Comparison of ENCODE assay signal across 24 cellular contexts in genomic region chr5:143168171-143168681, GRCh38.
DNase-seq lines count a peak whose midpoint lies in the region; FAIRE-seq and TF ChIP-seq lines count a peak whose summit lies in the region.
"Had no signal": no experiment of that assay in that cellular context is flagged by ENCODE, and none has a peak within 500 bp of the region (broad histone marks: within the 10 kb centered on the region; RNA-seq: fewer than 3 reads in every experiment).

No MANE protein-coding gene starts in this region.

- FAIRE-seq in GM12892 (lab: Jason Lieb, UNC) = no peak
- FAIRE-seq: K562, keratinocyte had no signal

- no peaks in the 10 kb centered on the region for H3K9me3 ChIP-seq in iPS-20b (ENCODE audit: insufficient read depth, low read depth, low read length)
- H3K9me3 ChIP-seq: BE2C, suprapubic skin had no signal

- H3K4me3 Mint-ChIP-seq in chondrocyte (ENCODE audit: unreplicated experiment) = no peak overlapping the region
- H3K4me3 Mint-ChIP-seq: activated CD4-positive, alpha-beta memory T cell treated with anti-CD3 and anti-CD28 coated beads for 36 hours; activated naive CD8-positive, alpha-beta T cell treated with anti-CD3 and anti-CD28 coated beads, Interleukin-2, amount 50 U/mL, for 24 hours; natural killer cell; stimulated activated memory B cell treated with anti-CD40 and anti-IgM and Interleukin-4, amounts not matched to agents 10 μg/mL and 1 μg/mL and 100 μg/mL, for 72 hours had no signal

- peak overlapping the region; percentile 14 for H3K27ac ChIP-seq in iPS-20b (ENCODE audit: low read length)
- H3K27ac ChIP-seq: 22Rv1, suprapubic skin had no signal

- no peaks in the 10 kb centered on the region for H3K27me3 ChIP-seq in iPS-20b (ENCODE audit: insufficient read depth, low read length)
- H3K27me3 ChIP-seq: BE2C, suprapubic skin had no signal

- H3K27me3 Mint-ChIP-seq in chondrocyte (ENCODE audit: low read depth) = no peaks in the 10 kb centered on the region
- H3K27me3 Mint-ChIP-seq: activated CD4-positive, alpha-beta memory T cell treated with anti-CD3 and anti-CD28 coated beads for 36 hours; activated naive CD8-positive, alpha-beta T cell treated with anti-CD3 and anti-CD28 coated beads, Interleukin-2, amount 50 U/mL, for 24 hours; stimulated activated memory B cell treated with anti-CD40 and anti-IgM and Interleukin-4, amounts not matched to agents 10 μg/mL and 1 μg/mL and 100 μg/mL, for 72 hours had no signal

- no peaks in the 10 kb centered on the region for H3K36me3 Mint-ChIP-seq in chondrocyte (ENCODE audit: low read depth)
- H3K36me3 Mint-ChIP-seq: activated CD4-positive, alpha-beta memory T cell treated with anti-CD3 and anti-CD28 coated beads for 36 hours; natural killer cell had no signal

- peaks cover 5% of the 10 kb centered on the region for H3K4me1 ChIP-seq in iPS-20b (ENCODE audit: insufficient read depth, low read length)
- H3K4me1 ChIP-seq: BE2C, suprapubic skin had no signal

- DNase-seq in DMS 273 (lab: John Stamatoyannopoulos, UW; ENCODE audit: unreplicated experiment) = peak; percentile 59
- DNase-seq in DMS 273 treated with DMSO at 0.1 percent for 48 hours (lab: John Stamatoyannopoulos, UW) = no peak
- DNase-seq in MV-4-11 (lab: John Stamatoyannopoulos, UW) = peak; percentile 62
- no peak for DNase-seq in chondrocyte (ENCODE audit: low spot score)
- DNase-seq in NCI-H2196 (lab: John Stamatoyannopoulos, UW; ENCODE audit: unreplicated experiment) = no peak
- DNase-seq in GM12892 (ENCODE audit: insufficient read length) = no peak
- no peak for DNase-seq in EL
- DNase-seq: activated CD4-positive, alpha-beta memory T cell treated with anti-CD3 and anti-CD28 coated beads for 36 hours; activated CD4-positive, CD25-positive, alpha-beta regulatory T cell; activated effector memory CD4-positive, alpha-beta T cell treated with Interleukin-2 at 50 U/mL for 16 hours; activated naive CD8-positive, alpha-beta T cell treated with anti-CD3 and anti-CD28 coated beads, Interleukin-2, amount 50 U/mL, for 24 hours; BE2C; DMS79; natural killer cell; NCI-H187; retina; SHP77; stimulated activated CD4-positive, alpha-beta T cell treated with anti-CD3 and anti-CD28 coated beads, Interleukin-4, amount 100 ng/mL, for 1 hour had no signal

- no peak for TF ChIP-seq CTCF in chondrocyte (IDR thresholded peaks at IDR 0.05)

- H3K4me3 ChIP-seq in iPS-20b (ENCODE audit: low read length) = no peak overlapping the region
- H3K4me3 ChIP-seq: K562, suprapubic skin had no signal

- H3K27ac Mint-ChIP-seq in chondrocyte (ENCODE audit: unreplicated experiment) = peak overlapping the region; percentile 6
- H3K27ac Mint-ChIP-seq: activated CD4-positive, alpha-beta memory T cell treated with anti-CD3 and anti-CD28 coated beads for 36 hours; activated naive CD8-positive, alpha-beta T cell treated with anti-CD3 and anti-CD28 coated beads, Interleukin-2, amount 50 U/mL, for 24 hours; natural killer cell; stimulated activated memory B cell treated with anti-CD40 and anti-IgM and Interleukin-4, amounts not matched to agents 10 μg/mL and 1 μg/mL and 100 μg/mL, for 72 hours had no signal

- H3K9ac ChIP-seq in iPS-20b (ENCODE audit: low read depth, low read length) = no peak overlapping the region

- no peak for TF ChIP-seq POLR2A in GM12892 (IDR thresholded peaks at IDR 0.05; ENCODE audit: low read depth, low read length)

- H3K4me1 Mint-ChIP-seq in chondrocyte (ENCODE audit: low read depth) = peaks cover 41% of the 10 kb centered on the region
- H3K4me1 Mint-ChIP-seq: activated naive CD8-positive, alpha-beta T cell treated with anti-CD3 and anti-CD28 coated beads, Interleukin-2, amount 50 U/mL, for 24 hours had no signal

- no peaks in the 10 kb centered on the region for H3K9me3 Mint-ChIP-seq in chondrocyte (ENCODE audit: low read depth)
- H3K9me3 Mint-ChIP-seq: activated CD4-positive, alpha-beta memory T cell treated with anti-CD3 and anti-CD28 coated beads for 36 hours; activated naive CD8-positive, alpha-beta T cell treated with anti-CD3 and anti-CD28 coated beads, Interleukin-2, amount 50 U/mL, for 24 hours; natural killer cell; stimulated activated memory B cell treated with anti-CD40 and anti-IgM and Interleukin-4, amounts not matched to agents 10 μg/mL and 1 μg/mL and 100 μg/mL, for 72 hours had no signal

- no peaks in the 10 kb centered on the region for H3K36me3 ChIP-seq in iPS-20b (ENCODE audit: insufficient read depth, low read depth, low read length)
- H3K36me3 ChIP-seq: BE2C, suprapubic skin had no signal

Comparison
In these comparisons a context has a peak if more than half of its experiments do, and no peak if none do; other contexts are left out.
1. DNase-seq: peak in DMS 273 (single experiment) and MV-4-11 (single experiment); none in DMS 273 treated with DMSO at 0.1 percent for 48 hours (single experiment), chondrocyte (single experiment), NCI-H2196 (single experiment), GM12892 (single experiment) and EL (single experiment).